Comparison of ENCODE assay signal across 9 cellular contexts in genomic region chr4:185573651-185574199, GRCh38. TPM values are rescaled to one million over a fixed set of nuclear protein-coding genes. Genes with fewer than 3 reads are reported as not detected.
A peak's percentile ranks its signal among the peaks of the same experiment; 100 is the strongest.
DNase-seq lines count a peak whose midpoint lies in the region; ATAC-seq, FAIRE-seq and TF ChIP-seq lines count a peak whose summit lies in the region.
"Had no signal": no experiment of that assay in that cellular context is flagged by ENCODE, and none has a peak within 500 bp of the region (broad histone marks: within the 10 kb centered on the region; RNA-seq: fewer than 3 reads in every experiment).

No MANE protein-coding gene starts in this region.

- no peak overlapping the region for H3K9ac ChIP-seq in H9 (ENCODE audit: extremely low read depth, insufficient read length, low read length)

- no peaks in the 10 kb centered on the region for H3K23me2 ChIP-seq in H9 (ENCODE audit: insufficient read length, low read depth, low read length, poor library complexity, severe bottlenecking)

- peak overlapping the region; percentile 54 to 81 (median 81); a peak in 6 of 7 replicates for H3K27ac Mint-ChIP-seq in H9

- TF ChIP-seq POLR2A in GM12892 (IDR thresholded peaks at IDR 0.05; ENCODE audit: low read depth, low read length), result no peak

- H4K5ac ChIP-seq in H9 (ENCODE audit: insufficient read length, low read depth, low read length), result no peak overlapping the region

- H3K79me1 ChIP-seq in H9 (ENCODE audit: insufficient read depth, low read depth, low read length, poor library complexity, severe bottlenecking), result no peaks in the 10 kb centered on the region

- H3K4me1 Mint-ChIP-seq in H9, result peaks cover 8 to 10% of the 10 kb centered on the region in 2 experiments

- no peak overlapping the region for H2BK5ac ChIP-seq in H9 (ENCODE audit: insufficient read length, low read length)

- peaks cover 3% of the 10 kb centered on the region; the same call in 1 of the 2 replicates for H3K4me1 ChIP-seq in H9 (ENCODE audit: insufficient read depth, low read length)
- H3K4me1 ChIP-seq in RWPE2 (ENCODE audit: insufficient read depth, poor library complexity, severe bottlenecking), result peaks cover 16% of the 10 kb centered on the region

- FAIRE-seq in GM12892 (lab: Jason Lieb, UNC), result no peak

- no CpG with 5 or more reads among the region's 10 CpGs for WGBS in H9 (ENCODE audit: extremely low coverage, insufficient read length, low lambda C conversion rate)

- no peak overlapping the region for H2BK12ac ChIP-seq in H9 (ENCODE audit: insufficient read length, low read depth, low read length)

- ATAC-seq in RWPE2 (ENCODE audit: low read depth), result peak; percentile 99
- no peak for ATAC-seq in GM21619 (IDR thresholded peaks at IDR 0.05; ENCODE audit: unreplicated experiment)

- peak overlapping the region; percentile 33 for H3K14ac ChIP-seq in H9 (ENCODE audit: insufficient read depth, low read length)

- H3K9me3 ChIP-seq in H9 (ENCODE audit: control insufficient read depth, low read depth, low read length), result no peaks in the 10 kb centered on the region
- H3K9me3 ChIP-seq in RWPE2 (ENCODE audit: severe bottlenecking), result no peaks in the 10 kb centered on the region

- no peak overlapping the region for H3K23ac ChIP-seq in H9 (ENCODE audit: insufficient read length, low read depth, low read length)

- no peak overlapping the region for H3K4me2 ChIP-seq in H9 (ENCODE audit: insufficient read depth, insufficient read length, low read length)

- H3K27me3 ChIP-seq in H9 (ENCODE audit: insufficient read depth, low read length), result no peaks in the 10 kb centered on the region
- no peaks in the 10 kb centered on the region for H3K27me3 ChIP-seq in RWPE2 (ENCODE audit: insufficient read depth, poor library complexity, severe bottlenecking)

- no peak overlapping the region for H3K4ac ChIP-seq in H9 (ENCODE audit: low read depth, low read length)

- H3K79me2 ChIP-seq in H9 (ENCODE audit: insufficient read depth, low read length), result no peaks in the 10 kb centered on the region

- H3K18ac ChIP-seq in H9 (ENCODE audit: insufficient read length, low read depth, low read length), result peak overlapping the region; percentile 56

- no peak overlapping the region for H3K56ac ChIP-seq in H9 (ENCODE audit: insufficient read length, low read depth, low read length)

- no peaks in the 10 kb centered on the region for H3K36me3 ChIP-seq in RWPE2 (ENCODE audit: low read depth)

- no peaks in the 10 kb centered on the region; a peak in 2 of 7 replicates for H3K36me3 Mint-ChIP-seq in H9 (ENCODE audit: insufficient read depth in 1 of 3, low read depth in 3 of 3)

- H3K27ac ChIP-seq in H9 (ENCODE audit: insufficient read length, low read depth, low read length) (no peak overlapping the region), RWPE2 (ENCODE audit: poor library complexity, severe bottlenecking) (peak overlapping the region; percentile 60)
- H3K27ac ChIP-seq: SK-N-MC had no signal

- no peak overlapping the region for H2BK120ac ChIP-seq in H9 (ENCODE audit: low read depth, low read length, poor library complexity, severe bottlenecking)

- no peak for TF ChIP-seq CTCF in H9 (conservative IDR thresholded peaks at IDR 0.05)
- TF ChIP-seq CTCF in RWPE2 (IDR thresholded peaks at IDR 0.05; ENCODE audit: poor library complexity, severe bottlenecking), result no peak
- no peak for TF ChIP-seq CTCF in fibroblast of villous mesenchyme (IDR thresholded peaks at IDR 0.05; ENCODE audit: insufficient read depth, low read depth, low read length)

- H3T11ph ChIP-seq in H9 (ENCODE audit: low read length), result no peak overlapping the region

- H3K27me3 Mint-ChIP-seq in H9 (ENCODE audit: low read depth), result no peaks in the 10 kb centered on the region

- H2BK15ac ChIP-seq in H9 (ENCODE audit: low read depth, low read length), result no peak overlapping the region

- H3K9me3 Mint-ChIP-seq in H9, result no peaks in the 10 kb centered on the region; a peak in 1 of 5 replicates

- H4K8ac ChIP-seq in H9 (replicated peaks; ENCODE audit: insufficient read length, low read depth, low read length), result no peak overlapping the region

- DNase-seq in H9 (peak; percentile 88), RWPE2 (ENCODE audit: low spot score) (peak; percentile 61), fibroblast of villous mesenchyme (ENCODE audit: low read depth) (peak; percentile 87), renal cortical epithelial cell (ENCODE audit: low read depth) (peak; percentile 68), amygdala (lab: John Stamatoyannopoulos, UW) (no peak), cerebellar cortex (ENCODE audit: low spot score) (no peak), GM12892 (ENCODE audit: insufficient read length) (no peak)

- no peak overlapping the region for H4K91ac ChIP-seq in H9 (ENCODE audit: insufficient read length, low read depth, low read length)

- peak overlapping the region; percentile 17 for H2AFZ ChIP-seq in H9 (ENCODE audit: low read length)

- H3K4me3 Mint-ChIP-seq in H9, result peak overlapping the region in 1 of 2 experiments; percentile 8; a peak in 2 of 5 replicates

- H2BK20ac ChIP-seq in H9 (ENCODE audit: low read depth, low read length, poor library complexity, severe bottlenecking), result no peak overlapping the region

- H2AK5ac ChIP-seq in H9 (ENCODE audit: insufficient read length, low read length), result no peak overlapping the region

- no peak overlapping the region for H3K4me3 ChIP-seq in RWPE2 (ENCODE audit: severe bottlenecking)
- H3K4me3 ChIP-seq in fibroblast of villous mesenchyme (ENCODE audit: low read depth, low read length), result no peak overlapping the region
- H3K4me3 ChIP-seq: SK-N-MC had no signal

- no peaks in the 10 kb centered on the region for H4K20me1 ChIP-seq in H9 (ENCODE audit: control insufficient read depth, insufficient read depth, insufficient read length)

RNA-seq across cellular contexts. Expression of gene PDLIM3, which starts 38.4 kb away (rescaled TPM):
- 12.0 and 13.1 TPM in 2 replicates for total RNA-seq in H9 (2021)
- 15.1 and 96.6 TPM in 2 replicates for total RNA-seq in fibroblast of villous mesenchyme
- 2.0 and 6.1 TPM in 2 replicates for total RNA-seq in renal cortical epithelial cell
- 0.87 TPM for polyA plus RNA-seq in GM12892 (2012; ENCODE audit: missing spikeins)

Comparison
In these comparisons a context has a peak if more than half of its experiments do, and no peak if none do; other contexts are left out.
1. DNase-seq: peak in H9 (single experiment), RWPE2 (single experiment), fibroblast of villous mesenchyme (single experiment) and renal cortical epithelial cell (single experiment); none in amygdala (0 of 56), cerebellar cortex (single experiment) and GM12892 (single experiment).